17 cellular contexts compared by ENCODE assay signal in genomic region chr6:47897233-47897632, GRCh38.
DNase-seq lines count a peak whose midpoint lies in the region; ATAC-seq and TF ChIP-seq lines count a peak whose summit lies in the region.
"Had no signal": no experiment of that assay in that cellular context is flagged by ENCODE, and none has a peak within 500 bp of the region (broad histone marks: within the 10 kb centered on the region; RNA-seq: fewer than 3 reads in every experiment).

No MANE protein-coding gene starts in this region.

- ATAC-seq in left cardiac atrium (no peak), HG02610 (IDR thresholded peaks at IDR 0.05; ENCODE audit: unreplicated experiment) (no peak)
- ATAC-seq: A549 had no signal

- no peaks in the 10 kb centered on the region for H3K36me3 Mint-ChIP-seq in chondrocyte (ENCODE audit: low read depth)

- H3K27me3 Mint-ChIP-seq in chondrocyte (ENCODE audit: low read depth), result peaks cover 3% of the 10 kb centered on the region

- peaks cover 5% of the 10 kb centered on the region for H3K9me3 Mint-ChIP-seq in chondrocyte (ENCODE audit: low read depth)

- no peak overlapping the region for H3K4me3 Mint-ChIP-seq in chondrocyte (ENCODE audit: unreplicated experiment)

- H3K4me1 Mint-ChIP-seq in chondrocyte (ENCODE audit: low read depth), result no peaks in the 10 kb centered on the region

- peak; percentile 28 for DNase-seq in ELR (ENCODE audit: low read depth)
- peak; percentile 18 for DNase-seq in LHCN-M2 (ENCODE audit: low read depth)
- peak; percentile 45 for DNase-seq in astrocyte of the hippocampus (ENCODE audit: low read depth, low spot score)
- DNase-seq in myocyte (ENCODE audit: low read depth), result peak; percentile 73
- no peak for DNase-seq in chondrocyte (ENCODE audit: low spot score)
- no peak for DNase-seq in NCI-H2196 treated with DMSO at 0.1 percent for 48 hours (lab: John Stamatoyannopoulos, UW; ENCODE audit: unreplicated experiment)
- no peak for DNase-seq in left cardiac atrium
- DNase-seq: GF-D8, HCEC 1CT, NCI-H1092, NCI-H146, NCI-H2081 treated with DMSO at 0.1 percent for 48 hours, NCI-H226, NCI-H524 treated with DMSO at 0.1 percent for 48 hours, SHP77 had no signal

- intact Hi-C loops in left cardiac atrium (cut with DNase I), result no loop called here

- H3K27ac Mint-ChIP-seq in chondrocyte (ENCODE audit: unreplicated experiment), result no peak overlapping the region

- no peak for TF ChIP-seq CTCF in chondrocyte (IDR thresholded peaks at IDR 0.05)

Comparison
In these comparisons a context has a peak if more than half of its experiments do, and no peak if none do; other contexts are left out.
1. DNase-seq: peak in ELR (single experiment), LHCN-M2 (single experiment), astrocyte of the hippocampus (single experiment) and myocyte (single experiment); none in chondrocyte (single experiment), NCI-H2196 treated with DMSO at 0.1 percent for 48 hours (single experiment) and left cardiac atrium (single experiment).